ENCODE assay signal across 17 cellular contexts in the genomic region with DNA sequence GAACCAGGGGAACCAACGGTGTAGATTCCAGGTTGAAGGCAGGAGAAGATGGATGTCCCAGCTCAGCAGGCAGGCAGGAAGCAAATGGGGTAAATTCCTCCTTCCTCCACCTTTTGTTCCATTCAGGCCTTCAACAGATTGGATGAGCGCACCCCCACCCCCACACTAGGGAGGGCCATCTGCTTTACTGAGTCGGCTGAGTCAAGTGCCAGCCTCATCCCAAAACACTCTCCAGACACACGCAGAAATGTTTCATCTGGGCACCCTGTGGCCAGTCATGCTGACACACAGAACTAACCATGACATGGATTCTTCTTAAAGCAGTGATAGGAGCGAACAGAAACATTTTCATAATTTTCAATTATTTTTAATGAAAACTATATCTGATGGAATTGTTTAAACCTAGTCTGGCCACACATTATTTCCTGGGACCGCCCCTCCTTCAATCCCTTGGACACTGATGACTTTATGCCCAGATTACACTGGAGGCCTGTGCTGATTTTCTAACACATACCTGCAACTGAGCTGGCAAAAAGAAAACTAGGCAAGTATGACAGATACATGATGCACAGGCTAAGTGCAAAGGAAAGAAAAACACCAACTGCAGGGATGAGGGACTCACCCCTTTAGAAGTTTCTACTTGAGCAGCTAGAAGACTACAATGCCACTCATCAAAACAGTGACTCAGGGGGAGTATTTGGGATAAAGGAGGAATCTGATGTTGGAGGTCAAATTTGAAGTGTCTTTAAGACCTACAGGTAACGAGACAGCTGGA.
DNase-seq lines count a peak whose midpoint lies in the region; ATAC-seq and TF ChIP-seq lines count a peak whose summit lies in the region.
"Had no signal": no experiment of that assay in that cellular context is flagged by ENCODE, and none has a peak within 500 bp of the region (broad histone marks: within the 10 kb centered on the region; RNA-seq: fewer than 3 reads in every experiment).

No MANE protein-coding gene starts in this region.

- H3K9me3 Mint-ChIP-seq in endodermal cell, result no peaks in the 10 kb centered on the region

- no peak for TF ChIP-seq POLR2A in gastrocnemius medialis (IDR thresholded peaks at IDR 0.05)

- DNase-seq in ELF-1 (ENCODE audit: low read depth, low spot score) (peak; percentile 46), NCI-H524 (lab: John Stamatoyannopoulos, UW) (peak; percentile 97), endodermal cell (peak; percentile 56), gastrocnemius medialis (no peak), 8988T (no peak), GDM1 (lab: John Stamatoyannopoulos, UW) (no peak)
- DNase-seq: activated CD8-positive, alpha-beta T cell treated with anti-CD3 and anti-CD28 coated beads, Interleukin-2, amount 10 ng/mL, durations not matched to agents 7 days and 5 days; activated gamma-delta T cell; body of pancreas; effector CD4-positive, alpha-beta T cell; KG1; NCI-H187 treated with DMSO at 0.1 percent for 48 hours; psoas muscle; SJCRH30; upper lobe of left lung had no signal

- H3K4me1 ChIP-seq in endodermal cell (ENCODE audit: control insufficient read depth, insufficient read depth, low read length), result no peaks in the 10 kb centered on the region
- H3K4me1 ChIP-seq in gastrocnemius medialis, result no peaks in the 10 kb centered on the region
- H3K4me1 ChIP-seq: body of pancreas, psoas muscle had no signal

- H3K36me3 ChIP-seq in endodermal cell (ENCODE audit: control insufficient read depth, insufficient read depth, low read length) (no peaks in the 10 kb centered on the region), gastrocnemius medialis (no peaks in the 10 kb centered on the region)
- H3K36me3 ChIP-seq: SJCRH30 had no signal

- intact Hi-C loops in gastrocnemius medialis (cut with DNase I; ENCODE audit: low total_unique reads), result no loop called here

- H3K4me1 Mint-ChIP-seq in endodermal cell, result no peaks in the 10 kb centered on the region
- H3K4me1 Mint-ChIP-seq: CD14-positive monocyte had no signal

- H3K27ac ChIP-seq in endodermal cell (ENCODE audit: low read depth, low read length) (no peak overlapping the region), gastrocnemius medialis (peak overlapping the region in 3 of 4 donors; percentile 7 to 15 (median 7))
- H3K27ac ChIP-seq: body of pancreas, psoas muscle had no signal

- no peak overlapping the region for H3K27ac Mint-ChIP-seq in endodermal cell
- H3K27ac Mint-ChIP-seq: activated CD8-positive, alpha-beta T cell treated with anti-CD3 and anti-CD28 coated beads, Interleukin-2, amount 10 ng/mL, durations not matched to agents 7 days and 5 days had no signal

- H3K9me3 ChIP-seq in endodermal cell (ENCODE audit: control insufficient read depth, low read length) (no peaks in the 10 kb centered on the region), gastrocnemius medialis (no peaks in the 10 kb centered on the region)
- H3K9me3 ChIP-seq: body of pancreas, psoas muscle, SJCRH30, upper lobe of left lung had no signal

- H3K9ac ChIP-seq in endodermal cell (ENCODE audit: extremely low read depth, low read length, poor library complexity, severe bottlenecking), result no peak overlapping the region

- TF ChIP-seq CTCF in endodermal cell (conservative IDR thresholded peaks at IDR 0.05), result no peak
- TF ChIP-seq CTCF in gastrocnemius medialis (IDR thresholded peaks at IDR 0.05 in 4 of 5, conservative IDR thresholded peaks at IDR 0.05 in 1 of 5), result no peak

- H3K4me3 Mint-ChIP-seq in endodermal cell, result no peak overlapping the region
- H3K4me3 Mint-ChIP-seq: activated CD8-positive, alpha-beta T cell treated with anti-CD3 and anti-CD28 coated beads, Interleukin-2, amount 10 ng/mL, durations not matched to agents 7 days and 5 days; CD14-positive monocyte had no signal

- H3K27me3 Mint-ChIP-seq in endodermal cell (ENCODE audit: insufficient read depth), result no peaks in the 10 kb centered on the region

- no peak overlapping the region for H3K4me3 ChIP-seq in endodermal cell (ENCODE audit: low read length)
- no peak overlapping the region for H3K4me3 ChIP-seq in gastrocnemius medialis
- H3K4me3 ChIP-seq: body of pancreas, psoas muscle, SJCRH30, upper lobe of left lung had no signal

- H3K36me3 Mint-ChIP-seq in endodermal cell (ENCODE audit: low read depth), result peaks cover 5% of the 10 kb centered on the region

- 74 to 79% methylated on average over 4 to 7 of the region's 7 CpGs for WGBS in endodermal cell (ENCODE audit: insufficient coverage in 1 of 2, insufficient read length in 1 of 2), 2 experiments

- no peaks in the 10 kb centered on the region for H3K27me3 ChIP-seq in endodermal cell (ENCODE audit: control insufficient read depth, insufficient read depth, low read length, poor library complexity, severe bottlenecking)
- no peaks in the 10 kb centered on the region for H3K27me3 ChIP-seq in gastrocnemius medialis
- H3K27me3 ChIP-seq: body of pancreas, SJCRH30, upper lobe of left lung had no signal

- in situ Hi-C loops in gastrocnemius medialis (cut with MboI; ENCODE audit: low sequenced_read_pairs in 4 of 4), result no loop called here

- ATAC-seq in gastrocnemius medialis, result no peak
- ATAC-seq in GM21737 (IDR thresholded peaks at IDR 0.05; ENCODE audit: unreplicated experiment), result no peak
- ATAC-seq: activated CD8-positive, alpha-beta T cell treated with anti-CD3 and anti-CD28 coated beads, Interleukin-2, amount 10 ng/mL, durations not matched to agents 7 days and 5 days; body of pancreas had no signal

Comparison
In these comparisons a context has a peak if more than half of its experiments do, and no peak if none do; other contexts are left out.
1. DNase-seq: peak in ELF-1 (single experiment), NCI-H524 (2 of 2) and endodermal cell (single experiment); none in gastrocnemius medialis (0 of 2), 8988T (single experiment) and GDM1 (single experiment).